Comparison of ENCODE assay signal across 29 cellular contexts in the genomic region with DNA sequence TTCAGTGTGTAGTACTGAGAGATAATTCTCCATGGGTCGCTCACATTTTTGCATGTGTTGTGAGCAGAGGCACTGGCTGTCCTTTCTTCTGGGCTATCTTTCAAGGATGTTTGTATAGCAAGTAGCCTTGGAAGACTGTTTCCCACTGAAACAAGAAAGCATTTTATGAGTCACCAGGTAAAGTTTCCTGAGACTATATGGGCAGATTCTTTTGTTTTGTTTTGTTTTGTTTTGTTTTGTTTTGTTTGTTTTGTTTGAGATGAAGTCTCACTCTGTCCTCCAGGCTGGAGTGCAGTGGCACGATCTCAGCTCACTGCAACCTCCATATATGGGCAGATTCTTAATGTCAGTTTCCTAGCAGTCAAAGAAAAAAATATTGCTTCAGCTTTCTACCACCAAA.
DNase-seq lines count a peak whose midpoint lies in the region; ATAC-seq and TF ChIP-seq lines count a peak whose summit lies in the region.
"Had no signal": no experiment of that assay in that cellular context is flagged by ENCODE, and none has a peak within 500 bp of the region (broad histone marks: within the 10 kb centered on the region; RNA-seq: fewer than 3 reads in every experiment).

No MANE protein-coding gene starts in this region.

- H3K36me3 ChIP-seq in HUES48 (ENCODE audit: control insufficient read depth, insufficient read depth, low read length) (no peaks in the 10 kb centered on the region), testis (ENCODE audit: low read depth, missing control alignments) (no peaks in the 10 kb centered on the region)
- H3K36me3 ChIP-seq: sigmoid colon, stomach, transverse colon had no signal

- 26 to 29% methylated on average over 2 of the region's 2 CpGs for WGBS in testis, 2 donors

- H3K4me3 ChIP-seq in HUES48 (ENCODE audit: low read depth, low read length) (no peak overlapping the region), testis (no peak overlapping the region), dorsolateral prefrontal cortex (no peak overlapping the region)
- H3K4me3 ChIP-seq: mucosa of descending colon, sigmoid colon, stomach, transverse colon had no signal

- no peak for ATAC-seq in HG02884 (IDR thresholded peaks at IDR 0.05; ENCODE audit: unreplicated experiment)
- ATAC-seq: activated T-cell treated with anti-CD3 and anti-CD28 coated beads, Interleukin-2, amount 50 U/mL, for 72 hours; esophagus mucosa; mucosa of descending colon; T-helper 17 cell had no signal

- no peak overlapping the region for H3K9ac ChIP-seq in HUES48 (ENCODE audit: low read depth, low read length)
- H3K9ac ChIP-seq: SK-N-SH had no signal

- DNase-seq in epithelial cell of prostate (ENCODE audit: low read depth, low spot score) (peak; percentile 16), testis (peak; percentile 15), dorsolateral prefrontal cortex (no peak)
- DNase-seq in stimulated activated CD4-positive, alpha-beta T cell treated with anti-CD3 and anti-CD28 coated beads, Interleukin-2, amount 100 ng/mL, for 24 hours, result no peak
- DNase-seq: activated CD4-positive, alpha-beta T cell treated with anti-CD3 and anti-CD28 coated beads, Interleukin-2, amount 10 ng/mL, durations not matched to agents 7 days and 5 days; activated naive CD4-positive, alpha-beta T cell treated with Interleukin-2 at 50 U/mL for 16 hours; activated T-cell treated with anti-CD3 and anti-CD28 coated beads, Interleukin-2, amount 50 U/mL, for 72 hours; amniotic stem cell; CD4-positive, alpha-beta memory T cell; foreskin melanocyte; hypothalamus; Karpas-422; mucosa of descending colon; NCI-H1048; NCI-H1694 treated with DMSO at 0.1 percent for 48 hours; NCI-H2171; NCI-H524 treated with DMSO at 0.1 percent for 48 hours; posterior cingulate gyrus; RPMI8226; sigmoid colon; SK-N-SH; stimulated activated CD4-positive, alpha-beta T cell treated with anti-CD3 and anti-CD28 coated beads, Interleukin-15, amount 100 ng/mL, for 24 hours; stomach; T-helper 17 cell; transverse colon had no signal

- H3K27ac ChIP-seq in HUES48 (ENCODE audit: low read depth, low read length), result peak overlapping the region; percentile 34
- 0 out of 2 replicates have a peak overlapping the region, but pooled peaks have one; percentile 15 for H3K27ac ChIP-seq in VCaP
- peak overlapping the region; percentile 15 for H3K27ac ChIP-seq in epithelial cell of prostate
- H3K27ac ChIP-seq in testis, result no peak overlapping the region
- H3K27ac ChIP-seq in dorsolateral prefrontal cortex, result no peak overlapping the region
- H3K27ac ChIP-seq: sigmoid colon, stomach, transverse colon had no signal

- H3K27me3 ChIP-seq in HUES48 (ENCODE audit: control insufficient read depth, insufficient read depth, low read length), result no peaks in the 10 kb centered on the region
- no peaks in the 10 kb centered on the region for H3K27me3 ChIP-seq in testis
- H3K27me3 ChIP-seq in dorsolateral prefrontal cortex, result peaks cover 0 to 2% (median 0%) of the 10 kb centered on the region in 45 donors
- H3K27me3 ChIP-seq: sigmoid colon, stomach, transverse colon had no signal

- no peak for TF ChIP-seq CTCF in VCaP (conservative IDR thresholded peaks at IDR 0.05)
- no peak for TF ChIP-seq CTCF in testis (IDR thresholded peaks at IDR 0.05)
- TF ChIP-seq CTCF in dorsolateral prefrontal cortex (IDR thresholded peaks at IDR 0.05 in 54 of 56, conservative IDR thresholded peaks at IDR 0.05 in 2 of 56; ENCODE audit: low read depth in 1 of 56, partially characterized antibody in 56 of 56), result no peak

- H3K4me1 ChIP-seq in HUES48 (ENCODE audit: control insufficient read depth, insufficient read depth, low read length), result no peaks in the 10 kb centered on the region
- H3K4me1 ChIP-seq in testis, result no peaks in the 10 kb centered on the region
- H3K4me1 ChIP-seq: sigmoid colon, stomach, transverse colon had no signal

- intact Hi-C loops in testis (cut with DNase I; ENCODE audit: low total_unique reads) (no loop called here), dorsolateral prefrontal cortex (cut with DNase I) (no loop called here)

- H3K9me3 ChIP-seq in HUES48 (ENCODE audit: control insufficient read depth, insufficient read depth, low read length) (no peaks in the 10 kb centered on the region), testis (no peaks in the 10 kb centered on the region)
- H3K9me3 ChIP-seq: mucosa of descending colon, sigmoid colon, SK-N-SH, stomach, transverse colon had no signal

- no peak for TF ChIP-seq POLR2A in testis (IDR thresholded peaks at IDR 0.05)

Comparison
In these comparisons a context has a peak if more than half of its experiments do, and no peak if none do; other contexts are left out.
1. H3K27ac ChIP-seq: peak in HUES48 (single experiment), VCaP (single experiment) and epithelial cell of prostate (single experiment); none in testis (0 of 2) and dorsolateral prefrontal cortex (0 of 59).
2. DNase-seq: peak in epithelial cell of prostate (single experiment) and testis (single experiment); none in dorsolateral prefrontal cortex (0 of 10) and stimulated activated CD4-positive, alpha-beta T cell treated with anti-CD3 and anti-CD28 coated beads, Interleukin-2, amount 100 ng/mL, for 24 hours (0 of 2).